In the genomic region with DNA sequence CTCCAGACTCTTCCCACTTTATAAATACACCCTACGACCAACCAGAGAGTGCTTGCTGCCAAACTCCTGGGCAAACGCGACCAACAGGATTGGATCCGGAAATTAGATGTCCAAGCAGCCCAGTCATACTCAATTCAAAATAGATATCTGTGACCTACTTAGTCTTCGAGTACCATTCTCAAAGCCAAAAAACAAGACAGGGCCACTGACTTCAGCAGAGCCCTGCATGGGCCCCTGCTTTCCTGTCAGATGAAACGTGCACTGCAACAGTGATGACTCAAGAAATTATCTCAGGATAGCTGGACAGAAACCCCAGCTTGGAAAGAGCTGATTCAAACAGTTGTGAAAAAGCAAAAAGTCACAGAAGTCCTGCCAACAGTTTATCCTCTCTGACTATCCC, we compare ENCODE assay signal across 10 cellular contexts. TPM values are rescaled to one million over a fixed set of nuclear protein-coding genes. Genes with fewer than 3 reads are reported as not detected.
DNase-seq lines count a peak whose midpoint lies in the region; ATAC-seq and TF ChIP-seq lines count a peak whose summit lies in the region.
"Had no signal": no experiment of that assay in that cellular context is flagged by ENCODE, and none has a peak within 500 bp of the region (broad histone marks: within the 10 kb centered on the region; RNA-seq: fewer than 3 reads in every experiment).

No MANE protein-coding gene starts in this region.

- DNase-seq in AG10803 (ENCODE audit: low read depth) (peak; percentile 51), NCI-H226 (peak; percentile 15), fibroblast of villous mesenchyme (ENCODE audit: low read depth) (peak; percentile 54), NCI-H524 (lab: John Stamatoyannopoulos, UW) (no peak), globus pallidus (ENCODE audit: low spot score) (no peak)
- DNase-seq: DMS 273 treated with DMSO at 0.1 percent for 48 hours, midbrain had no signal

- TF ChIP-seq CTCF in AG10803 (conservative IDR thresholded peaks at IDR 0.05; ENCODE audit: low read length), result no peak
- TF ChIP-seq CTCF in fibroblast of villous mesenchyme (IDR thresholded peaks at IDR 0.05; ENCODE audit: insufficient read depth, low read depth, low read length), result no peak

- H3K4me3 ChIP-seq in AG10803 (ENCODE audit: low read length) (no peak overlapping the region), fibroblast of villous mesenchyme (ENCODE audit: low read depth, low read length) (no peak overlapping the region)

- peak; percentile 19 for ATAC-seq in GM19463 (IDR thresholded peaks at IDR 0.05; ENCODE audit: unreplicated experiment)
- ATAC-seq in HG02938 (IDR thresholded peaks at IDR 0.05; ENCODE audit: unreplicated experiment), result no peak
- no peak for ATAC-seq in HG03108 (IDR thresholded peaks at IDR 0.05; ENCODE audit: unreplicated experiment)

RNA-seq across cellular contexts. Expression of a gene that starts 17.6 kb away (rescaled TPM):
- 8.4 and 9.1 TPM in 2 replicates for total RNA-seq in fibroblast of villous mesenchyme

Comparison
In these comparisons a context has a peak if more than half of its experiments do, and no peak if none do; other contexts are left out.
1. DNase-seq: peak in AG10803 (single experiment), NCI-H226 (single experiment) and fibroblast of villous mesenchyme (single experiment); none in NCI-H524 (0 of 2) and globus pallidus (single experiment).